ENCODE assay signal across 7 cellular contexts in genomic region chr2:224602736-224603375, GRCh38. TPM values are rescaled to one million over a fixed set of nuclear protein-coding genes. Genes with fewer than 3 reads are reported as not detected.
A peak's percentile ranks its signal among the peaks of the same experiment; 100 is the strongest.
DNase-seq lines count a peak whose midpoint lies in the region; ATAC-seq and TF ChIP-seq lines count a peak whose summit lies in the region.
"Not testable (repeated sequence)": the region's sequence is repeated elsewhere in the genome, so short reads cannot be mapped to it uniquely, and the experiment has no call there.

No MANE protein-coding gene starts in this region.

- not testable (repeated sequence) for TF ChIP-seq CTCF in CD8-positive, alpha-beta T cell (IDR thresholded peaks at IDR 0.05); OCI-LY3 (IDR thresholded peaks at IDR 0.05; ENCODE audit: low read depth, low read length)

- not testable (repeated sequence) for H2AFZ ChIP-seq in OCI-LY3 (ENCODE audit: low read depth, low read length)

- not testable (repeated sequence) for H3K36me3 Mint-ChIP-seq in CD8-positive, alpha-beta T cell; activated CD4-positive, alpha-beta T cell treated with anti-CD3 and anti-CD28 coated beads, Interleukin-2, amount 10 ng/mL, durations not matched to agents 7 days and 5 days (ENCODE audit: low read depth); activated naive CD8-positive, alpha-beta T cell treated with anti-CD3 and anti-CD28 coated beads for 36 hours; memory B cell

- H3K9ac ChIP-seq in OCI-LY3 (ENCODE audit: low read length): 0 out of 2 replicates have a peak overlapping the region, but pooled peaks have one; percentile 13

- not testable (repeated sequence) for H3K27me3 Mint-ChIP-seq in CD8-positive, alpha-beta T cell (ENCODE audit: low read depth); activated CD4-positive, alpha-beta T cell treated with anti-CD3 and anti-CD28 coated beads, Interleukin-2, amount 10 ng/mL, durations not matched to agents 7 days and 5 days; activated naive CD8-positive, alpha-beta T cell treated with anti-CD3 and anti-CD28 coated beads for 36 hours; memory B cell

- H3K9me3 Mint-ChIP-seq in CD8-positive, alpha-beta T cell; activated CD4-positive, alpha-beta T cell treated with anti-CD3 and anti-CD28 coated beads, Interleukin-2, amount 10 ng/mL, durations not matched to agents 7 days and 5 days; activated naive CD8-positive, alpha-beta T cell treated with anti-CD3 and anti-CD28 coated beads for 36 hours; memory B cell: not testable (repeated sequence)

- not testable (repeated sequence) for H3K4me1 ChIP-seq in CD8-positive, alpha-beta T cell (ENCODE audit: insufficient read depth, low read length); OCI-LY3 (ENCODE audit: low read length)

- H3K9me3 ChIP-seq in CD8-positive, alpha-beta T cell (ENCODE audit: low read length); OCI-LY3 (ENCODE audit: insufficient read depth, low read length): not testable (repeated sequence)

- peak in 1 of 7 experiments; percentile 5 for DNase-seq in CD8-positive, alpha-beta T cell
- not testable (repeated sequence) for DNase-seq in activated CD4-positive, alpha-beta T cell treated with anti-CD3 and anti-CD28 coated beads, Interleukin-2, amount 10 ng/mL, durations not matched to agents 7 days and 5 days; memory B cell (ENCODE audit: low spot score in 2 of 2)
- peak; percentile 47 to 49 for DNase-seq in activated T-cell treated with anti-CD3 and anti-CD28 coated beads, Interleukin-2, amount 50 U/mL, for 48 hours
- DNase-seq in activated naive CD8-positive, alpha-beta T cell treated with anti-CD3 and anti-CD28 coated beads for 36 hours: peak; percentile 26
- DNase-seq in stimulated activated CD4-positive, alpha-beta T cell treated with anti-CD3 and anti-CD28 coated beads, Interleukin-1b, Interleukin-23, amount 100 ng/mL, for 48 hours: peak; percentile 6

- intact Hi-C loops in CD8-positive, alpha-beta T cell (cut with DNase I, micrococcal nuclease): not testable (repeated sequence)

- not testable (repeated sequence) for H3K36me3 ChIP-seq in CD8-positive, alpha-beta T cell (ENCODE audit: insufficient read depth, low read length); OCI-LY3 (replicated peaks; ENCODE audit: low read depth, low read length)

- H3K27ac ChIP-seq in CD8-positive, alpha-beta T cell (ENCODE audit: low read depth, low read length); OCI-LY3 (ENCODE audit: low read length): not testable (repeated sequence)

- peak overlapping the region; percentile 87 for H3K4me3 Mint-ChIP-seq in CD8-positive, alpha-beta T cell
- H3K4me3 Mint-ChIP-seq in activated CD4-positive, alpha-beta T cell treated with anti-CD3 and anti-CD28 coated beads, Interleukin-2, amount 10 ng/mL, durations not matched to agents 7 days and 5 days: peak overlapping the region; percentile 55
- H3K4me3 Mint-ChIP-seq in activated naive CD8-positive, alpha-beta T cell treated with anti-CD3 and anti-CD28 coated beads for 36 hours: peak overlapping the region; percentile 82
- peak overlapping the region; percentile 89 for H3K4me3 Mint-ChIP-seq in memory B cell

- H3K4me2 ChIP-seq in OCI-LY3 (ENCODE audit: low read length): peak overlapping the region; percentile 41

- not testable (repeated sequence) for H4K20me1 ChIP-seq in OCI-LY3 (ENCODE audit: insufficient read depth, low read length)

- H3K4me3 ChIP-seq in CD8-positive, alpha-beta T cell (ENCODE audit: low read depth, low read length): peak overlapping the region; percentile 43
- H3K4me3 ChIP-seq in OCI-LY3 (ENCODE audit: low read length): peak overlapping the region; percentile 52

- ATAC-seq in CD8-positive, alpha-beta T cell; memory B cell (ENCODE audit: low read depth): not testable (repeated sequence)

- CTCF ChIA-PET in CD8-positive, alpha-beta T cell (lab: Charles Lee): interaction anchor here (1.8 kb wide), 1 partner anchor 44 kb away, joined by 3 read pairs; no protein-coding TSS in a partner anchor
- CTCF ChIA-PET in activated CD4-positive, alpha-beta T cell treated with anti-CD3 and anti-CD28 coated beads, Interleukin-2, amount 10 ng/mL, durations not matched to agents 7 days and 5 days (lab: Charles Lee): interaction anchor here (1.2 kb wide), 1 partner anchor 14 kb away, joined by 3 read pairs; no protein-coding TSS in a partner anchor

- not testable (repeated sequence) for H3K79me2 ChIP-seq in OCI-LY3 (ENCODE audit: low read length)

- not testable (repeated sequence) for H3K4me1 Mint-ChIP-seq in CD8-positive, alpha-beta T cell (ENCODE audit: low read depth); memory B cell
- H3K4me1 Mint-ChIP-seq in activated CD4-positive, alpha-beta T cell treated with anti-CD3 and anti-CD28 coated beads, Interleukin-2, amount 10 ng/mL, durations not matched to agents 7 days and 5 days: peaks cover 12% of the 10 kb centered on the region
- peaks cover 15% of the 10 kb centered on the region for H3K4me1 Mint-ChIP-seq in activated naive CD8-positive, alpha-beta T cell treated with anti-CD3 and anti-CD28 coated beads for 36 hours

- H3K27me3 ChIP-seq in CD8-positive, alpha-beta T cell (ENCODE audit: insufficient read depth, low read length); OCI-LY3 (ENCODE audit: low read depth, low read length): not testable (repeated sequence)

- POLR2A ChIA-PET in CD8-positive, alpha-beta T cell (lab: Charles Lee): interaction anchor here (2.1 kb wide), 1 partner anchor 17 kb away, joined by 8 read pairs; the partner anchor contains the start of gene CUL3
- POLR2A ChIA-PET in activated CD4-positive, alpha-beta T cell treated with anti-CD3 and anti-CD28 coated beads, Interleukin-2, amount 10 ng/mL, durations not matched to agents 7 days and 5 days (lab: Charles Lee): not testable (repeated sequence)

- not testable (repeated sequence) for H3K27ac Mint-ChIP-seq in CD8-positive, alpha-beta T cell; activated CD4-positive, alpha-beta T cell treated with anti-CD3 and anti-CD28 coated beads, Interleukin-2, amount 10 ng/mL, durations not matched to agents 7 days and 5 days; memory B cell
- H3K27ac Mint-ChIP-seq in activated naive CD8-positive, alpha-beta T cell treated with anti-CD3 and anti-CD28 coated beads for 36 hours: peak overlapping the region; percentile 73

RNA-seq across cellular contexts. Expression of gene CUL3, which starts 17.7 kb away (rescaled TPM):
- 100 to 1,000 TPM; 119 to 121 TPM for total RNA-seq in CD8-positive, alpha-beta T cell
- total RNA-seq in activated CD4-positive, alpha-beta T cell treated with anti-CD3 and anti-CD28 coated beads, Interleukin-2, amount 10 ng/mL, durations not matched to agents 7 days and 5 days: 10 to 100 TPM; 74.9 to 77.4 TPM
- total RNA-seq in activated naive CD8-positive, alpha-beta T cell treated with anti-CD3 and anti-CD28 coated beads for 36 hours: 10 to 100 TPM; 83.5 to 87.0 TPM
